Comparison of ENCODE assay signal across 19 cellular contexts in genomic region chr12:126873701-126874100, GRCh38.
"Had no signal": no experiment of that assay in that cellular context is flagged by ENCODE, and none has a peak within 500 bp of the region (broad histone marks: within the 10 kb centered on the region; RNA-seq: fewer than 3 reads in every experiment).

No MANE protein-coding gene starts in this region.

- H3K36me3 Mint-ChIP-seq: activated naive CD4-positive, alpha-beta T cell treated with anti-CD3 and anti-CD28 coated beads, Interleukin-2, amount 50 U/mL, for 24 hours; activated naive CD8-positive, alpha-beta T cell treated with anti-CD3 and anti-CD28 coated beads, Interleukin-2, amount 10 ng/mL, durations not matched to agents 7 days and 5 days had no signal

- H3K9me3 Mint-ChIP-seq: activated CD4-positive, alpha-beta T cell treated with anti-CD3 and anti-CD28 coated beads, Interleukin-2, amount 10 ng/mL, durations not matched to agents 24 days and 14 days; activated CD8-positive, alpha-beta T cell treated with anti-CD3 and anti-CD28 coated beads for 36 hours; activated naive CD4-positive, alpha-beta T cell treated with anti-CD3 and anti-CD28 coated beads, Interleukin-2, amount 50 U/mL, for 24 hours; activated naive CD8-positive, alpha-beta T cell treated with anti-CD3 and anti-CD28 coated beads, Interleukin-2, amount 10 ng/mL, durations not matched to agents 7 days and 5 days; activated T-cell treated with anti-CD3 and anti-CD28 coated beads, Interleukin-2, amount 50 U/mL, for 72 hours; activated T-helper 2 cell treated with anti-CD3 and anti-CD28 coated beads, Interferon-gamma antibody, Interleukin-2, Interleukin-4, amounts not matched to agents 10 μg/mL and 5 μg/mL and 100 μg/mL, durations not matched to agents 14 hours and 24 hours and 36 hours; T-helper 2 cell treated with Interferon-gamma antibody and Interleukin-4, amounts not matched to agents 5 μg/mL and 100 μg/mL, for 36 hours had no signal

- H3K4me1 ChIP-seq: ascending aorta, breast epithelium had no signal

- H3K27ac ChIP-seq: ascending aorta, breast epithelium, KMS-11, PC-9, RWPE1 had no signal

- H3K36me3 ChIP-seq: ascending aorta, breast epithelium had no signal

- H3K9me3 ChIP-seq: ascending aorta, breast epithelium had no signal

- H3K27ac Mint-ChIP-seq: activated CD4-positive, alpha-beta T cell treated with anti-CD3 and anti-CD28 coated beads, Interleukin-2, amount 10 ng/mL, durations not matched to agents 24 days and 14 days; activated CD8-positive, alpha-beta T cell treated with anti-CD3 and anti-CD28 coated beads for 36 hours; activated naive CD4-positive, alpha-beta T cell treated with anti-CD3 and anti-CD28 coated beads, Interleukin-2, amount 50 U/mL, for 24 hours; activated naive CD8-positive, alpha-beta T cell treated with anti-CD3 and anti-CD28 coated beads, Interleukin-2, amount 10 ng/mL, durations not matched to agents 7 days and 5 days; activated T-cell treated with anti-CD3 and anti-CD28 coated beads, Interleukin-2, amount 50 U/mL, for 72 hours; activated T-helper 2 cell treated with anti-CD3 and anti-CD28 coated beads, Interferon-gamma antibody, Interleukin-2, Interleukin-4, amounts not matched to agents 10 μg/mL and 5 μg/mL and 100 μg/mL, durations not matched to agents 14 hours and 24 hours and 36 hours; T-helper 2 cell treated with Interferon-gamma antibody and Interleukin-4, amounts not matched to agents 5 μg/mL and 100 μg/mL, for 36 hours had no signal

- H3K4me2 ChIP-seq: KMS-11, PC-9 had no signal

- H3K4me1 Mint-ChIP-seq: activated CD4-positive, alpha-beta T cell treated with anti-CD3 and anti-CD28 coated beads, Interleukin-2, amount 10 ng/mL, durations not matched to agents 24 days and 14 days; activated naive CD4-positive, alpha-beta T cell treated with anti-CD3 and anti-CD28 coated beads, Interleukin-2, amount 50 U/mL, for 24 hours; activated naive CD8-positive, alpha-beta T cell treated with anti-CD3 and anti-CD28 coated beads, Interleukin-2, amount 10 ng/mL, durations not matched to agents 7 days and 5 days had no signal

- ATAC-seq: Right ventricle myocardium inferior had no signal

- H3K27me3 Mint-ChIP-seq: activated CD4-positive, alpha-beta T cell treated with anti-CD3 and anti-CD28 coated beads, Interleukin-2, amount 10 ng/mL, durations not matched to agents 24 days and 14 days; activated naive CD8-positive, alpha-beta T cell treated with anti-CD3 and anti-CD28 coated beads, Interleukin-2, amount 10 ng/mL, durations not matched to agents 7 days and 5 days had no signal

- DNase-seq: NCI-H187 treated with DMSO at 0.1 percent for 48 hours, NCI-H2171 treated with DMSO at 0.1 percent for 48 hours, NCI-H2227 treated with DMSO at 0.1 percent for 48 hours, SIG-M5 had no signal

- H3K4me3 Mint-ChIP-seq: activated CD4-positive, alpha-beta T cell treated with anti-CD3 and anti-CD28 coated beads, Interleukin-2, amount 10 ng/mL, durations not matched to agents 24 days and 14 days; activated CD8-positive, alpha-beta T cell treated with anti-CD3 and anti-CD28 coated beads for 36 hours; activated naive CD4-positive, alpha-beta T cell treated with anti-CD3 and anti-CD28 coated beads, Interleukin-2, amount 50 U/mL, for 24 hours; activated naive CD8-positive, alpha-beta T cell treated with anti-CD3 and anti-CD28 coated beads, Interleukin-2, amount 10 ng/mL, durations not matched to agents 7 days and 5 days; activated T-cell treated with anti-CD3 and anti-CD28 coated beads, Interleukin-2, amount 50 U/mL, for 72 hours; T-helper 2 cell treated with Interferon-gamma antibody and Interleukin-4, amounts not matched to agents 5 μg/mL and 100 μg/mL, for 36 hours had no signal

- H2AFZ ChIP-seq: PC-9 had no signal

- FAIRE-seq: RCC 7860, TTC549 had no signal

- H3K4me3 ChIP-seq: ascending aorta, breast epithelium, PC-9 had no signal
